In genomic region chr2:128409326-128410034, GRCh38 we compare ENCODE assay signal across 16 cellular contexts.
A peak's percentile ranks its signal among the peaks of the same experiment; 100 is the strongest.
DNase-seq lines count a peak whose midpoint lies in the region; ATAC-seq and TF ChIP-seq lines count a peak whose summit lies in the region.
"Had no signal": no experiment of that assay in that cellular context is flagged by ENCODE, and none has a peak within 500 bp of the region (broad histone marks: within the 10 kb centered on the region; RNA-seq: fewer than 3 reads in every experiment).

No MANE protein-coding gene starts in this region.

- no peak overlapping the region for H3K4me2 ChIP-seq in DND-41 (ENCODE audit: insufficient read depth, low read length)
- H3K4me2 ChIP-seq in fibroblast of lung (ENCODE audit: extremely low read depth, insufficient read depth, low read length), result no peak overlapping the region
- H3K4me2 ChIP-seq: GM23338 had no signal

- H2AFZ ChIP-seq in DND-41 (ENCODE audit: low read depth, low read length), result no peak overlapping the region
- peak overlapping the region; percentile 47 for H2AFZ ChIP-seq in fibroblast of lung (ENCODE audit: low read length)
- H2AFZ ChIP-seq: GM23338 had no signal

- ATAC-seq in DND-41 (ENCODE audit: insufficient read depth, low read depth) (no peak), sciatic nerve (no peak), left cardiac atrium (no peak)
- ATAC-seq: GM23338; left colon; stimulated activated naive B cell treated with anti-CD40 and anti-IgM and Interleukin-4, amounts not matched to agents 10 μg/mL and 1 μg/mL and 100 μg/mL, for 72 hours had no signal

- H3K79me2 ChIP-seq in DND-41 (ENCODE audit: insufficient read depth, low read length) (no peaks in the 10 kb centered on the region), fibroblast of lung (ENCODE audit: control insufficient read depth, insufficient read depth, low read length) (no peaks in the 10 kb centered on the region)

- H3K4me1 ChIP-seq in DND-41 (ENCODE audit: insufficient read depth, low read length), result peaks cover 58% of the 10 kb centered on the region
- H3K4me1 ChIP-seq in SJSA1 (replicated peaks), result peaks cover 20% of the 10 kb centered on the region
- peaks cover 11% of the 10 kb centered on the region for H3K4me1 ChIP-seq in fibroblast of lung (ENCODE audit: control insufficient read depth, extremely low read depth, insufficient read depth, low read length)
- H3K4me1 ChIP-seq: thyroid gland had no signal

- H3K36me3 ChIP-seq in DND-41 (ENCODE audit: insufficient read depth, low read length) (no peaks in the 10 kb centered on the region), SJSA1 (0 out of 2 replicates have a peak, but pooled peaks cover 4% of the 10 kb centered on the region), fibroblast of lung (ENCODE audit: control insufficient read depth, insufficient read depth, low read length) (no peaks in the 10 kb centered on the region)
- H3K36me3 ChIP-seq: thyroid gland, WERI-Rb-1 had no signal

- H3K27me3 ChIP-seq in DND-41 (ENCODE audit: insufficient read depth, low read length, poor library complexity) (no peaks in the 10 kb centered on the region), SJSA1 (replicated peaks) (no peaks in the 10 kb centered on the region), fibroblast of lung (ENCODE audit: control insufficient read depth, insufficient read depth, low read length) (no peaks in the 10 kb centered on the region)
- H3K27me3 ChIP-seq: thyroid gland had no signal

- H3K9ac ChIP-seq in DND-41 (ENCODE audit: low read depth, low read length), result no peak overlapping the region
- H3K9ac ChIP-seq in fibroblast of lung (ENCODE audit: insufficient read depth, low read length), result no peak overlapping the region

- DNase-seq in DND-41 (peak; percentile 3), SJSA1 (ENCODE audit: low read depth in 1 of 2, low spot score in 2 of 2) (no peak), fibroblast of lung (ENCODE audit: low read depth in 2 of 2) (no peak), sciatic nerve (ENCODE audit: low spot score) (peak; percentile 30), midbrain (lab: John Stamatoyannopoulos, UW) (no peak), D341Med (ENCODE audit: low spot score) (no peak), left cardiac atrium (no peak), NCI-H82 treated with DMSO at 0.1 percent for 48 hours (lab: John Stamatoyannopoulos, UW; ENCODE audit: unreplicated experiment) (no peak)
- DNase-seq: erythroblast; NCI-H526; SHP77 treated with DMSO at 0.1 percent for 48 hours; stimulated activated naive B cell treated with anti-CD40 and anti-IgM and Interleukin-4, amounts not matched to agents 10 μg/mL and 1 μg/mL and 100 μg/mL, for 72 hours; thyroid gland; WERI-Rb-1 had no signal

- H3K27ac ChIP-seq in DND-41 (ENCODE audit: low read length), result no peak overlapping the region
- peak overlapping the region; percentile 73 for H3K27ac ChIP-seq in SJSA1
- peak overlapping the region; percentile 57 for H3K27ac ChIP-seq in fibroblast of lung (ENCODE audit: insufficient read depth, low read length)
- H3K27ac ChIP-seq: thyroid gland, WERI-Rb-1 had no signal

- H3K9me3 ChIP-seq in DND-41 (ENCODE audit: insufficient read depth, low read length, severe bottlenecking) (no peaks in the 10 kb centered on the region), SJSA1 (replicated peaks) (no peaks in the 10 kb centered on the region), fibroblast of lung (ENCODE audit: control insufficient read depth, insufficient read depth, low read depth, low read length) (no peaks in the 10 kb centered on the region)
- H3K9me3 ChIP-seq: thyroid gland had no signal

- H3K4me3 ChIP-seq in DND-41 (ENCODE audit: low read depth in 1 of 2, low read length in 2 of 2), result no peak overlapping the region
- no peak overlapping the region for H3K4me3 ChIP-seq in SJSA1
- H3K4me3 ChIP-seq in fibroblast of lung (replicated peaks in 1 of 4; ENCODE audit: control extremely low read depth in 1 of 4, insufficient read depth in 1 of 4, low read depth in 3 of 4, low read length in 4 of 4), result no peak overlapping the region
- H3K4me3 ChIP-seq: GM23338, thyroid gland had no signal

- intact Hi-C loops in sciatic nerve (cut with DNase I) (no loop called here), left cardiac atrium (cut with DNase I) (no loop called here)

- H4K20me1 ChIP-seq in DND-41 (ENCODE audit: insufficient read depth, low read length) (no peaks in the 10 kb centered on the region), fibroblast of lung (ENCODE audit: control insufficient read depth, extremely low read depth, insufficient read depth, low read length) (no peaks in the 10 kb centered on the region)

- TF ChIP-seq CTCF in DND-41 (IDR thresholded peaks at IDR 0.05; ENCODE audit: borderline replicate concordance, extremely low read depth, low read length, poor library complexity, severe bottlenecking), result no peak
- TF ChIP-seq CTCF in fibroblast of lung (conservative IDR thresholded peaks at IDR 0.05 in 1 of 2, IDR thresholded peaks at IDR 0.05 in 1 of 2; ENCODE audit: low read depth in 1 of 2, low read length in 2 of 2), result no peak

Comparison
In these comparisons a context has a peak if more than half of its experiments do, and no peak if none do; other contexts are left out.
1. DNase-seq: peak in DND-41 (single experiment) and sciatic nerve (single experiment); none in SJSA1 (0 of 2), fibroblast of lung (0 of 2), midbrain (single experiment), D341Med (single experiment), left cardiac atrium (single experiment) and NCI-H82 treated with DMSO at 0.1 percent for 48 hours (single experiment).